Comparison of ENCODE assay signal across 1 cellular context in genomic region chr1:70487471-70487840, GRCh38.
TF ChIP-seq lines count a peak whose summit lies in the region.

No MANE protein-coding gene starts in this region.

TF ChIP-seq in H1, 55 proteins besides CTCF, POLR2A, EP300 and RAD21:
- TF ChIP-seq SIN3A (conservative IDR thresholded peaks at IDR 0.05 in 1 of 2, IDR thresholded peaks at IDR 0.05 in 1 of 2; ENCODE audit: low read depth in 1 of 2, low read length in 2 of 2) = no peak
- no peak for TF ChIP-seq CTBP2 (IDR thresholded peaks at IDR 0.05; ENCODE audit: borderline replicate concordance, insufficient read depth, insufficient read length, low read length)
- no peak for TF ChIP-seq MAFK (IDR thresholded peaks at IDR 0.05; ENCODE audit: low read depth, low read length)
- TF ChIP-seq POLR2AphosphoS5 (IDR thresholded peaks at IDR 0.05; ENCODE audit: low read depth, low read length) = no peak
- TF ChIP-seq SIRT6 (IDR thresholded peaks at IDR 0.05; ENCODE audit: low read length) = no peak
- no peak for TF ChIP-seq CREB1 (IDR thresholded peaks at IDR 0.05)
- TF ChIP-seq SP2 (IDR thresholded peaks at IDR 0.05; ENCODE audit: low read length) = no peak
- TF ChIP-seq TEAD4 (IDR thresholded peaks at IDR 0.05; ENCODE audit: low read depth, low read length) = no peak
- TF ChIP-seq ATF2 (IDR thresholded peaks at IDR 0.05; ENCODE audit: low read length) = no peak
- TF ChIP-seq USF2 (IDR thresholded peaks at IDR 0.05; ENCODE audit: low read length) = no peak
- no peak for TF ChIP-seq TBP (IDR thresholded peaks at IDR 0.05; ENCODE audit: low read depth, low read length)
- TF ChIP-seq TCF12 (IDR thresholded peaks at IDR 0.05; ENCODE audit: low read depth, low read length) = no peak
